9 cellular contexts compared by ENCODE assay signal in the genomic region with DNA sequence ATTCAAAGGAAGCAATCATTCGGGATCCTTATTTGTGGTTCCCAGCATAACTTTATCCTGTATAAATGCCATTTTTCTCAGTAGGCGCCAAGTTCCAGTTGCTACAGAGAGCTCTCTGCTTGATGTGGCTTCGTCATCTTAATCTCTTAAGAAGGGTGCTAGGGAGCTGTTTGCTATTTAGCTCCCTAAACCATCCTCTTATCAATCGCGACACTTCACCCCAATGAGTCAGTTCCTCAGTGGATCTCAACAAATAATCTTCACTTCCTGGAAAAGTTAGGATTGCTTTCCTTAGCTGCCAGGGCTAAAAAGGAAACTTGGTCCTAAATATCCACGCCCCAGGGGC. TPM values are rescaled to one million over a fixed set of nuclear protein-coding genes. Genes with fewer than 3 reads are reported as not detected.
DNase-seq lines count a peak whose midpoint lies in the region; ATAC-seq, FAIRE-seq and TF ChIP-seq lines count a peak whose summit lies in the region.
"Had no signal": no experiment of that assay in that cellular context is flagged by ENCODE, and none has a peak within 500 bp of the region (broad histone marks: within the 10 kb centered on the region; RNA-seq: fewer than 3 reads in every experiment).

No MANE protein-coding gene starts in this region.

- H3K9ac ChIP-seq in smooth muscle cell (ENCODE audit: low read depth), result no peak overlapping the region

- no peaks in the 10 kb centered on the region for H3K79me2 ChIP-seq in smooth muscle cell (ENCODE audit: low read depth)

- no peaks in the 10 kb centered on the region for H3F3A ChIP-seq in smooth muscle cell (ENCODE audit: low read depth)

- no peak overlapping the region for H3K27ac ChIP-seq in smooth muscle cell (ENCODE audit: low read depth)

- H3K4me1 ChIP-seq in smooth muscle cell (ENCODE audit: low read depth), result no peaks in the 10 kb centered on the region

- 5% methylated on average over 6 of the region's 6 CpGs for WGBS in smooth muscle cell (ENCODE audit: low lambda C conversion rate)

- peaks cover 37% of the 10 kb centered on the region for H3K27me3 Mint-ChIP-seq in brain
- H3K27me3 Mint-ChIP-seq in activated T-cell treated with anti-CD3 and anti-CD28 coated beads, Interleukin-2, amount 50 U/mL, for 24 hours, result peaks cover 61% of the 10 kb centered on the region

- no peak for DNase-seq in smooth muscle cell (lab: John Stamatoyannopoulos, UW; ENCODE audit: unreplicated experiment)
- no peak for DNase-seq in activated T-cell treated with anti-CD3 and anti-CD28 coated beads, Interleukin-2, amount 50 U/mL, for 24 hours
- no peak for DNase-seq in GM19239 (ENCODE audit: insufficient read length, low spot score)
- no peak for DNase-seq in activated CD8-positive, alpha-beta memory T cell treated with anti-CD3 and anti-CD28 coated beads for 24 hours
- DNase-seq in medulla oblongata (ENCODE audit: extremely low spot score), result no peak

- peak overlapping the region; percentile 87 to 95 (median 92) for H3K4me3 Mint-ChIP-seq in brain
- no peak overlapping the region for H3K4me3 Mint-ChIP-seq in activated T-cell treated with anti-CD3 and anti-CD28 coated beads, Interleukin-2, amount 50 U/mL, for 24 hours

- peaks cover 23% of the 10 kb centered on the region for H3K4me1 Mint-ChIP-seq in brain
- peaks cover 9% of the 10 kb centered on the region for H3K4me1 Mint-ChIP-seq in activated T-cell treated with anti-CD3 and anti-CD28 coated beads, Interleukin-2, amount 50 U/mL, for 24 hours (ENCODE audit: low read depth)

- H3K36me3 Mint-ChIP-seq in brain, result no peaks in the 10 kb centered on the region
- no peaks in the 10 kb centered on the region for H3K36me3 Mint-ChIP-seq in activated T-cell treated with anti-CD3 and anti-CD28 coated beads, Interleukin-2, amount 50 U/mL, for 24 hours (ENCODE audit: low read depth)

- peaks cover 0 to 5% (median 0%) of the 10 kb centered on the region in 5 experiments for H3K9me3 Mint-ChIP-seq in brain
- H3K9me3 Mint-ChIP-seq in activated T-cell treated with anti-CD3 and anti-CD28 coated beads, Interleukin-2, amount 50 U/mL, for 24 hours, result no peaks in the 10 kb centered on the region

- H2AFZ ChIP-seq in smooth muscle cell (ENCODE audit: low read depth), result no peak overlapping the region

- H3K4me2 ChIP-seq in smooth muscle cell, result peak overlapping the region; percentile 83

- H3K27ac Mint-ChIP-seq in brain, result peak overlapping the region in 4 of 5 experiments; percentile 21 to 85 (median 56)
- H3K27ac Mint-ChIP-seq in activated T-cell treated with anti-CD3 and anti-CD28 coated beads, Interleukin-2, amount 50 U/mL, for 24 hours, result no peak overlapping the region

- H3K9me3 ChIP-seq in smooth muscle cell (replicated peaks; ENCODE audit: low read depth), result no peaks in the 10 kb centered on the region

- no peak for FAIRE-seq in GM19239 (lab: Jason Lieb, UNC)
- FAIRE-seq: frontal cortex had no signal

- H3K36me3 ChIP-seq in smooth muscle cell (ENCODE audit: low read depth), result no peaks in the 10 kb centered on the region

- no peak for TF ChIP-seq CTCF in brain (conservative IDR thresholded peaks at IDR 0.05)
- TF ChIP-seq CTCF in smooth muscle cell (IDR thresholded peaks at IDR 0.05; ENCODE audit: borderline replicate concordance, insufficient read depth, poor library complexity, severe bottlenecking), result no peak

- peak overlapping the region; percentile 62 for H3K4me3 ChIP-seq in smooth muscle cell

- no peaks in the 10 kb centered on the region for H4K20me1 ChIP-seq in smooth muscle cell (ENCODE audit: low read depth)

- ATAC-seq in GM19395 (IDR thresholded peaks at IDR 0.05; ENCODE audit: unreplicated experiment) (peak; percentile 15), HG03025 (IDR thresholded peaks at IDR 0.05; ENCODE audit: low FRiP score, unreplicated experiment) (peak; percentile 5)

- H3K27me3 ChIP-seq in smooth muscle cell (ENCODE audit: low read depth), result peaks cover 47% of the 10 kb centered on the region

RNA-seq across cellular contexts. Expression of a gene that starts 1.3 kb away (rescaled TPM):
- polyA plus RNA-seq in brain (ENCODE audit: insufficient read depth, low read depth, low replicate concordance) (18.3 TPM), smooth muscle cell (0.34 TPM in 1 of 2 replicates, not detected in the other)
- 0.09 and 0.63 TPM in 2 replicates for total RNA-seq in smooth muscle cell

Comparison
In these comparisons a context has a peak if more than half of its experiments do, and no peak if none do; other contexts are left out.
1. RNA of a gene that starts 1.3 kb away (polyA plus RNA-seq): 18.3 TPM in brain (single experiment); 0.34 TPM in smooth muscle cell; every median in the first group is over 10 times any median in the second.